In genomic region chr20:35739294-35740163, GRCh38 we compare ENCODE assay signal across 8 cellular contexts. TPM values are rescaled to one million over a fixed set of nuclear protein-coding genes. Genes with fewer than 3 reads are reported as not detected.
DNase-seq lines count a peak whose midpoint lies in the region; ATAC-seq, FAIRE-seq and TF ChIP-seq lines count a peak whose summit lies in the region.

No MANE protein-coding gene starts in this region.

- H4K20me1 ChIP-seq in SK-N-SH (ENCODE audit: insufficient read depth): peaks cover 68% of the 10 kb centered on the region

- POLR2A ChIA-PET in SK-N-SH (lab: Yijun Ruan, JAX): interaction anchor here (0.7 kb wide), 1 partner anchor 117 kb away, joined by 5 read pairs; no protein-coding TSS in a partner anchor

- FAIRE-seq in RCC 7860 (lab: Jason Lieb, UNC): peak; percentile 69

- peaks cover 86% of the 10 kb centered on the region for H3K79me2 ChIP-seq in SK-N-SH (ENCODE audit: insufficient read depth)

- H3K27ac ChIP-seq in SK-N-SH (ENCODE audit: low read depth in 2 of 2, low read length in 1 of 2): peak overlapping the region in 1 of 2 experiments; percentile 99; a peak in 1 of 4 replicates
- no peak overlapping the region for H3K27ac ChIP-seq in ectodermal cell (ENCODE audit: insufficient read depth, low read depth, low read length, poor library complexity, severe bottlenecking)

- H3K4me1 ChIP-seq in SK-N-SH (ENCODE audit: control insufficient read depth in 1 of 2, insufficient read depth in 2 of 2, low read depth in 1 of 2, low read length in 1 of 2) (peaks cover 12 to 25% of the 10 kb centered on the region in 2 experiments; a peak in 3 of 4 replicates), ectodermal cell (ENCODE audit: control insufficient read depth, insufficient read depth, low read length) (peaks cover 16% of the 10 kb centered on the region), neuron (ENCODE audit: insufficient read depth, low read length) (peaks cover 30% of the 10 kb centered on the region)

- peak overlapping the region; percentile 79 to 82 for H3K4me3 ChIP-seq in SK-N-SH (ENCODE audit: low read depth in 2 of 2, low read length in 1 of 2)
- peak overlapping the region; percentile 14 for H3K4me3 ChIP-seq in ectodermal cell (ENCODE audit: insufficient read depth, low read depth, low read length)
- H3K4me3 ChIP-seq in neuron (ENCODE audit: low read length): peak overlapping the region; percentile 100

- TF ChIP-seq RAD21 in SK-N-SH (IDR thresholded peaks at IDR 0.05; ENCODE audit: low read length): peak; percentile 16

- H2AFZ ChIP-seq in SK-N-SH (ENCODE audit: low read depth) (no peak overlapping the region), neuron (ENCODE audit: low read depth, low read length) (no peak overlapping the region)

- DNase-seq in SK-N-SH (peak; percentile 6), RCC 7860 (ENCODE audit: low spot score) (peak; percentile 29)
- no peak for DNase-seq in activated CD4-positive, alpha-beta T cell treated with anti-CD3 and anti-CD28 coated beads for 48 hours

- TF ChIP-seq CTCF in SK-N-SH (IDR thresholded peaks at IDR 0.05): peak; percentile 51

- ATAC-seq in SK-N-SH treated with all-trans-retinoic acid at 6 μM for 48 hours: no peak
- no peak for ATAC-seq in GM21619 (IDR thresholded peaks at IDR 0.05; ENCODE audit: unreplicated experiment)
- ATAC-seq in GM19455 (IDR thresholded peaks at IDR 0.05; ENCODE audit: unreplicated experiment): no peak

- H3K36me3 ChIP-seq in SK-N-SH (replicated peaks in 1 of 2; ENCODE audit: control insufficient read depth in 1 of 2, insufficient read depth in 2 of 2, low read length in 1 of 2): peaks cover 50 to 61% of the 10 kb centered on the region in 2 experiments
- peaks cover 43% of the 10 kb centered on the region for H3K36me3 ChIP-seq in ectodermal cell (ENCODE audit: control insufficient read depth, insufficient read depth, low read length)
- peaks cover 60% of the 10 kb centered on the region for H3K36me3 ChIP-seq in neuron (ENCODE audit: insufficient read depth, low read length)

- H3K9me3 ChIP-seq in SK-N-SH: no peaks in the 10 kb centered on the region
- H3K9me3 ChIP-seq in ectodermal cell (ENCODE audit: control insufficient read depth, low read length): no peaks in the 10 kb centered on the region
- no peaks in the 10 kb centered on the region for H3K9me3 ChIP-seq in neuron (ENCODE audit: low read length)

- peaks cover 24% of the 10 kb centered on the region for H3F3A ChIP-seq in SK-N-SH (replicated peaks; ENCODE audit: insufficient read depth)

- H3K9me2 ChIP-seq in SK-N-SH: no peaks in the 10 kb centered on the region

- CTCF ChIA-PET in SK-N-SH (lab: Yijun Ruan, JAX): interaction anchor here (0.7 to 1.9 kb wide), 11 partner anchors 9 to 231 kb away, joined by 3 to 6 read pairs (median 3); partner anchors contain the start of gene SCAND1

- 57% methylated on average over 7 of the region's 7 CpGs for WGBS in SK-N-SH (ENCODE audit: low lambda C conversion rate)
- WGBS in ectodermal cell, 2 experiments: 91 to 96% methylated on average over 5 to 6 of the region's 7 CpGs

- H3K27me3 ChIP-seq in SK-N-SH (ENCODE audit: insufficient read depth): no peaks in the 10 kb centered on the region
- H3K27me3 ChIP-seq in ectodermal cell (ENCODE audit: control insufficient read depth, insufficient read depth, low read length, poor library complexity, severe bottlenecking): no peaks in the 10 kb centered on the region
- no peaks in the 10 kb centered on the region for H3K27me3 ChIP-seq in neuron (ENCODE audit: insufficient read depth, low read length)

- no peak for TF ChIP-seq EP300 in SK-N-SH (IDR thresholded peaks at IDR 0.05; ENCODE audit: borderline replicate concordance in 1 of 2, low read depth in 1 of 2, low read length in 1 of 2)

- H3K9ac ChIP-seq in SK-N-SH: peak overlapping the region; percentile 100

- peak overlapping the region; percentile 85 for H3K4me2 ChIP-seq in SK-N-SH

TF ChIP-seq in SK-N-SH, 30 proteins besides CTCF, POLR2A, EP300 and RAD21:
- no peak for TF ChIP-seq USF2 (IDR thresholded peaks at IDR 0.05; ENCODE audit: borderline replicate concordance, low read depth, low read length)
- TF ChIP-seq MXI1 (IDR thresholded peaks at IDR 0.05; ENCODE audit: low read depth, low read length): peak; percentile 31; the same call in 1 of the 2 replicates

TF ChIP-seq in SK-N-SH treated with all-trans-retinoic acid at 6 μM for 48 hours, 23 proteins besides CTCF, POLR2A, EP300 and RAD21:
- TF ChIP-seq CREB5 (CRISPR knock-in tag; IDR thresholded peaks at IDR 0.05; ENCODE audit: low read depth) (no peak), PPARA (CRISPR knock-in tag; IDR thresholded peaks at IDR 0.05; ENCODE audit: borderline replicate concordance) (no peak), OSR1 (CRISPR knock-in tag; IDR thresholded peaks at IDR 0.05) (no peak), ZFP30 (CRISPR knock-in tag; IDR thresholded peaks at IDR 0.05) (no peak), SNAI2 (CRISPR knock-in tag; IDR thresholded peaks at IDR 0.05) (no peak)

RNA-seq across cellular contexts. Expression of gene RBM39, which starts 2.5 kb away (rescaled TPM):
- 68.4 and 98.4 TPM in 2 replicates for polyA plus RNA-seq in SK-N-SH (2012; rRNA removed)
- polyA plus RNA-seq in SK-N-SH (2012; cell fraction: cytosol; rRNA removed): 48.8 and 64.8 TPM in 2 replicates
- 244 and 457 TPM in 2 replicates for polyA plus RNA-seq in SK-N-SH (2012; cell fraction: nucleus; rRNA removed)
- 295 TPM for polyA plus RNA-seq in ectodermal cell (2013, experiment 1 of 4)
- 250 TPM for polyA plus RNA-seq in ectodermal cell (2013, experiment 2 of 4)
- 241 TPM for polyA plus RNA-seq in ectodermal cell (2013, experiment 3 of 4)
- polyA plus RNA-seq in ectodermal cell (2013, experiment 4 of 4): 256 TPM

RNA-seq across cellular contexts. Expression of gene PHF20, which starts 32.3 kb away (rescaled TPM):
- 23.8 and 24.9 TPM in 2 replicates for polyA plus RNA-seq in SK-N-SH (2012; rRNA removed)
- polyA plus RNA-seq in SK-N-SH (2012; cell fraction: cytosol; rRNA removed): 26.8 and 37.3 TPM in 2 replicates
- 20.1 and 21.0 TPM in 2 replicates for polyA plus RNA-seq in SK-N-SH (2012; cell fraction: nucleus; rRNA removed)
- 61.5 TPM for polyA plus RNA-seq in ectodermal cell (2013, experiment 1 of 4)
- 58.3 TPM for polyA plus RNA-seq in ectodermal cell (2013, experiment 2 of 4)
- 44.9 TPM for polyA plus RNA-seq in ectodermal cell (2013, experiment 3 of 4)
- 46.0 TPM for polyA plus RNA-seq in ectodermal cell (2013, experiment 4 of 4)

RNA-seq across cellular contexts. Expression of gene ROMO1, which starts 40.3 kb away (rescaled TPM):
- 1,087 and 1,273 TPM in 2 replicates for polyA plus RNA-seq in SK-N-SH (2012; rRNA removed)
- 759 and 965 TPM in 2 replicates for polyA plus RNA-seq in SK-N-SH (2012; cell fraction: cytosol; rRNA removed)
- 308 and 746 TPM in 2 replicates for polyA plus RNA-seq in SK-N-SH (2012; cell fraction: nucleus; rRNA removed)
- polyA plus RNA-seq in ectodermal cell (2013, experiment 1 of 4): 184 TPM
- polyA plus RNA-seq in ectodermal cell (2013, experiment 2 of 4): 172 TPM
- polyA plus RNA-seq in ectodermal cell (2013, experiment 3 of 4): 194 TPM
- polyA plus RNA-seq in ectodermal cell (2013, experiment 4 of 4): 210 TPM

RNA-seq across cellular contexts. Expression of gene NFS1, which starts 40.4 kb away (rescaled TPM):
- polyA plus RNA-seq in SK-N-SH (2012; rRNA removed): 75.6 and 89.7 TPM in 2 replicates
- polyA plus RNA-seq in SK-N-SH (2012; cell fraction: cytosol; rRNA removed): 53.8 and 62.8 TPM in 2 replicates
- 73.7 and 115 TPM in 2 replicates for polyA plus RNA-seq in SK-N-SH (2012; cell fraction: nucleus; rRNA removed)
- polyA plus RNA-seq in ectodermal cell (2013, experiment 1 of 4): 27.2 TPM
- polyA plus RNA-seq in ectodermal cell (2013, experiment 2 of 4): 22.5 TPM
- polyA plus RNA-seq in ectodermal cell (2013, experiment 3 of 4): 23.3 TPM
- 22.5 TPM for polyA plus RNA-seq in ectodermal cell (2013, experiment 4 of 4)

Comparison
In these comparisons a context has a peak if more than half of its experiments do, and no peak if none do; other contexts are left out.
1. H3K4me3 ChIP-seq: peak in every context shown above with its lines; median percentile 100 in neuron; 80 in SK-N-SH; 14 in ectodermal cell.